Comparison of ENCODE assay signal across 19 cellular contexts in the genomic region with DNA sequence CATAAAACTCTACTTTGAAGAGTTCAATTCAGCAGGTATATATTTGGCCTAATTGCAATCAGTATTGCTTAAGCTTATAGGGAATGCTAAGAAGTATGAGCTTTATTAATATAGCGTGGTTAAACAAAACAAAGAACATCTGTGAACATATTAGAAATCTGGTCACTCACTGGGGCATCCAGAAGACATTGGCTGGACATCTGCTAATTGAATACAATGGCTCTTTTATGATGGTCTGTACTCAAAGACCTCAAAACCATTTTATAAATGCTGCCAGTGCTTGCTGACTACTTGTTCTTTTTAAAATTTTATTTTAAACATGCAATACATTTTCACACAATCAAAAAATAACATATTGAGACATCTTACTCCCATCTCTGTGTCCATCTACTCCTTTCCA.
"Had no signal": no experiment of that assay in that cellular context is flagged by ENCODE, and none has a peak within 500 bp of the region (broad histone marks: within the 10 kb centered on the region; RNA-seq: fewer than 3 reads in every experiment).

No MANE protein-coding gene starts in this region.

- H3K27ac ChIP-seq: esophagus muscularis mucosa, hepatocyte, lower lobe of right lung, uterus had no signal

- H3K36me3 ChIP-seq: esophagus muscularis mucosa, lower lobe of right lung, transverse colon, uterus had no signal

- DNase-seq: activated CD4-positive, alpha-beta memory T cell treated with anti-CD3 and anti-CD28 coated beads, Interleukin-2, amount 10 ng/mL, durations not matched to agents 7 days and 5 days; activated CD4-positive, alpha-beta T cell treated with anti-CD3 and anti-CD28 coated beads for 48 hours; activated naive CD4-positive, alpha-beta T cell treated with anti-CD3 and anti-CD28 coated beads for 36 hours; activated T-cell treated with anti-CD3 and anti-CD28 coated beads, Interleukin-2, amount 50 U/mL, for 1 hour; cortex of kidney; effector CD4-positive, alpha-beta T cell; left colon; lower lobe of right lung; nephron progenitor cell; occipital lobe; stimulated activated CD4-positive, alpha-beta T cell treated with anti-CD3 and anti-CD28 coated beads, Interleukin-2, amount 100 ng/mL, for 24 hours; stimulated activated naive CD4-positive, alpha-beta T cell treated with Interleukin-2 at 50 U/mL for 16 hours; T-cell; transverse colon; uterus had no signal

- H3K4me3 ChIP-seq: esophagus muscularis mucosa, hepatocyte, lower lobe of right lung, transverse colon, uterus had no signal

- H3K27me3 ChIP-seq: esophagus muscularis mucosa, hepatocyte, transverse colon, uterus had no signal

- ATAC-seq: activated T-helper 17 cell treated with anti-CD3 and anti-CD28 coated beads, Interleukin-2, amount 50 U/mL, for 72 hours; T-cell; WTC11 had no signal

- H3K9me3 ChIP-seq: esophagus muscularis mucosa, lower lobe of right lung, transverse colon, uterus had no signal

- H3K4me1 ChIP-seq: uterus had no signal
